ENCODE assay signal across 8 cellular contexts in the genomic region with DNA sequence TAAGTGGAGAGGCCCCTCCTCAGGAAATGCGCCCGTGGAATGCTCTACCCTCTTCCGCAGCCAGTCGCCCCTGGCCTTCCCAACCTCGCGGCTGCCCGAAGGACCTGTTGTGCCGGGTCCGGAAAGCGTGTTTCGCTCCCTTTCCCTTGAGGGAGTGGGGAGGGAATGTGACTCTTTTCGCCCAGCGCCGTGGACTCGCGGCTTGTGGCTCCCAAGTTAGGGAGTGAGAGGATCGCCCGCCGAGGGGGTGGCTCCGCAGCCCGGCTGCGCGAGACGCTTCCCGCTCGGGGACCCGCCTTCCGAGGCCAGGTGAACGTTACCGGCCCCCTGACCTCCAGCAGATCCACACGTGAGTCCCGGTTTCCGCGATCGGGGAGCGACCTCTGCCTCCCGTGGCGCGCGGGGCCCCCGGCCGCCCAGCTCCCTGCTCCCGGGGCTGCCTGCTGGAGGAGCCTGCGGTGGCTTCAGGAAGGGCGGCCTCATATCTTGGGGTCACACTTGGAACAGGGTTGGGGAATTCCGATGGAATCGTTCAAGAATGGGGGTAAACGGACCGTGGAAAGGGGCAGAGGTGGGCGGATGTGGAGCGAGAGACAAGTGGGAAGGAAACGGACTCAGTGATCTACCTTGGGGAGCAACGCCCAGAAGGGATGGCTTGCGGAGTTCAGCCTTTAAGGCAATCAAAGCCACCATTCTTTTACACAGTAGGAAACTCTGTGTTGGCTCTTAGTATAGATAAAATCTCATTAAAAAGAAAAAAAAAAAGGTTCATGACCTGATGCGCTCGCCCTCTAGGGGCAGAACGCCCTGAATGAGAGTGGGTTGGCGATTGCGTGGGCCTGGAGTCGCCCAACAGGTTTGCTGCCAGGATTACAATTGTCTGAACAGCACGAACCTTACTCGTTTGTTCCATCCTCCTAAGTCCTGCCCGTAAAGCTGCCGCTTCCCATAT. TPM values are rescaled to one million over a fixed set of nuclear protein-coding genes. Genes with fewer than 3 reads are reported as not detected.
DNase-seq lines count a peak whose midpoint lies in the region; ATAC-seq and TF ChIP-seq lines count a peak whose summit lies in the region.

No MANE protein-coding gene starts in this region.

- no peaks in the 10 kb centered on the region for H3K9me3 ChIP-seq in trophoblast cell (ENCODE audit: insufficient read depth, low read depth, low read length)

- no peaks in the 10 kb centered on the region for H3K27me3 ChIP-seq in trophoblast cell (ENCODE audit: insufficient read depth, low read length)

- peak; percentile 24 for DNase-seq in activated naive CD4-positive, alpha-beta T cell treated with anti-CD3 and anti-CD28 coated beads, Interleukin-2, amount 50 U/mL, for 16 hours
- DNase-seq in Right ventricle myocardium superior, result peak; percentile 44
- peak; percentile 66 to 78 for DNase-seq in trophoblast cell
- DNase-seq in activated gamma-delta T cell (lab: John Stamatoyannopoulos, UW), result no peak

- H3K4me3 ChIP-seq in trophoblast cell (ENCODE audit: low read depth, low read length), result peak overlapping the region; percentile 84

- WGBS in trophoblast cell (ENCODE audit: extremely low coverage, insufficient coverage, insufficient read length), result no CpG with 5 or more reads among the region's 64 CpGs

- peaks cover 0 to 4% of the 10 kb centered on the region in 2 experiments for H3K4me1 ChIP-seq in trophoblast cell (ENCODE audit: control insufficient read depth in 1 of 2, insufficient read depth in 2 of 2, low read length in 2 of 2)

- peak overlapping the region; percentile 91 for H3K4me2 ChIP-seq in trophoblast cell (ENCODE audit: low read length)

- H2AFZ ChIP-seq in trophoblast cell (ENCODE audit: insufficient read depth, low read length, poor library complexity), result peak overlapping the region; percentile 87

- TF ChIP-seq CTCF in GM12873 (IDR thresholded peaks at IDR 0.05; ENCODE audit: insufficient read depth, low read depth, low read length, missing control alignments) (peak; percentile 39), LNCAP (IDR thresholded peaks at IDR 0.05) (peak; percentile 68)

- H3K4ac ChIP-seq in trophoblast cell (ENCODE audit: low read depth, low read length), result peak overlapping the region; percentile 18

- peak overlapping the region; percentile 89 for H3K14ac ChIP-seq in trophoblast cell (ENCODE audit: low read length)

- ATAC-seq in Right ventricle myocardium superior (ENCODE audit: poor library complexity) (peak; percentile 61), HG03108 (IDR thresholded peaks at IDR 0.05; ENCODE audit: unreplicated experiment) (no peak), GM18861 (IDR thresholded peaks at IDR 0.05; ENCODE audit: unreplicated experiment) (no peak)

- peak overlapping the region; percentile 86 for H3K18ac ChIP-seq in trophoblast cell (ENCODE audit: low read length)

- peak overlapping the region; percentile 28 for H3K27ac ChIP-seq in trophoblast cell (ENCODE audit: low read depth, low read length)

- peak overlapping the region; percentile 59 for H4K8ac ChIP-seq in trophoblast cell (ENCODE audit: low read depth, low read length)

- peaks cover 9% of the 10 kb centered on the region for H3K79me2 ChIP-seq in trophoblast cell (ENCODE audit: control insufficient read depth, insufficient read depth, low read length, poor library complexity)

- no peaks in the 10 kb centered on the region for H3K36me3 ChIP-seq in trophoblast cell (ENCODE audit: control insufficient read depth in 1 of 2, insufficient read depth in 2 of 2, low read length in 2 of 2)

- H2BK12ac ChIP-seq in trophoblast cell (ENCODE audit: low read length), result peak overlapping the region; percentile 83

- peak overlapping the region; percentile 20 for H2BK120ac ChIP-seq in trophoblast cell (ENCODE audit: insufficient read depth, low read length, poor library complexity)

- peak overlapping the region; percentile 68 for H3K9ac ChIP-seq in trophoblast cell (ENCODE audit: low read length)

- H3K79me1 ChIP-seq in trophoblast cell (ENCODE audit: low read length), result peaks cover 11% of the 10 kb centered on the region

- no peak overlapping the region for H2AK5ac ChIP-seq in trophoblast cell (ENCODE audit: low read length)

- H4K91ac ChIP-seq in trophoblast cell (ENCODE audit: low read depth, low read length), result peak overlapping the region; percentile 69

- intact Hi-C loops in Right ventricle myocardium superior (cut with DNase I), result loop anchor here (5.0 to 10.0 kb wide), 3 partner anchors 70 to 620 kb away; partner anchors contain the start of gene HDDC2

- peak overlapping the region; percentile 13 for H4K12ac ChIP-seq in trophoblast cell (ENCODE audit: low read depth, low read length)

- H2BK5ac ChIP-seq in trophoblast cell (ENCODE audit: low read depth, low read length, poor library complexity), result peak overlapping the region; percentile 34

- H3K23ac ChIP-seq in trophoblast cell (ENCODE audit: low read length), result no peak overlapping the region

RNA-seq across cellular contexts. Expression of gene TPD52L1, which starts 0.9 kb away (rescaled TPM):
- total RNA-seq in Right ventricle myocardium superior, result 43.5 TPM
- polyA plus RNA-seq in trophoblast cell (2013), result 65.5 and 66.4 TPM in 2 replicates
